In genomic region chr7:12258074-12258473, GRCh38 we compare ENCODE assay signal across 22 cellular contexts. TPM values are rescaled to one million over a fixed set of nuclear protein-coding genes. Genes with fewer than 3 reads are reported as not detected.
DNase-seq lines count a peak whose midpoint lies in the region; ATAC-seq, FAIRE-seq and TF ChIP-seq lines count a peak whose summit lies in the region.
"Had no signal": no experiment of that assay in that cellular context is flagged by ENCODE, and none has a peak within 500 bp of the region (broad histone marks: within the 10 kb centered on the region; RNA-seq: fewer than 3 reads in every experiment).

No MANE protein-coding gene starts in this region.

- no peaks in the 10 kb centered on the region for H3K27me3 ChIP-seq in left ventricle myocardium inferior (ENCODE audit: low read depth)
- no peaks in the 10 kb centered on the region for H3K27me3 ChIP-seq in Loucy (ENCODE audit: insufficient read depth, low read length, poor library complexity, severe bottlenecking)
- no peaks in the 10 kb centered on the region for H3K27me3 ChIP-seq in stomach
- H3K27me3 ChIP-seq: ascending aorta, neutrophil had no signal

- H3K4me1 Mint-ChIP-seq in activated T-cell treated with anti-CD3 and anti-CD28 coated beads, Interleukin-2, amount 50 U/mL, for 24 hours (ENCODE audit: low read depth): peaks cover 20% of the 10 kb centered on the region
- H3K4me1 Mint-ChIP-seq: memory B cell, T-helper 17 cell had no signal

- ATAC-seq in left cardiac atrium (no peak), left lobe of liver (peak; percentile 34)

- H3K27ac ChIP-seq in left ventricle myocardium inferior (replicated peaks) (no peak overlapping the region), stomach (peak overlapping the region in 1 of 5 donors; percentile 23)
- H3K27ac ChIP-seq: ascending aorta, neutrophil had no signal

- H3K79me2 ChIP-seq in Loucy (ENCODE audit: insufficient read depth, low read length): no peaks in the 10 kb centered on the region

- no peak overlapping the region for H3K9ac ChIP-seq in Loucy (ENCODE audit: low read depth, low read length, poor library complexity, severe bottlenecking)

- H3K4me2 ChIP-seq in Loucy (ENCODE audit: low read depth, low read length, poor library complexity, severe bottlenecking): peak overlapping the region; percentile 52

- TF ChIP-seq POLR2A in stomach (IDR thresholded peaks at IDR 0.05): no peak

- H3K9me2 ChIP-seq in Loucy (replicated peaks; ENCODE audit: low read depth, low read length): no peaks in the 10 kb centered on the region

- no peak for DNase-seq in left ventricle myocardium inferior
- DNase-seq in left cardiac atrium: no peak
- DNase-seq in left lobe of liver (ENCODE audit: low spot score): no peak
- no peak for DNase-seq in urothelium cell line (ENCODE audit: low spot score)
- DNase-seq in activated CD8-positive, alpha-beta memory T cell treated with anti-CD3 and anti-CD28 coated beads, Interleukin-2, amount 50 U/mL, for 48 hours: no peak
- no peak for DNase-seq in stomach
- no peak for DNase-seq in activated T-cell treated with anti-CD3 and anti-CD28 coated beads, Interleukin-2, amount 50 U/mL, for 24 hours
- DNase-seq: activated CD4-positive, alpha-beta T cell treated with anti-CD3 and anti-CD28 coated beads, Interleukin-2, amount 50 U/mL, for 1 hour; activated naive CD4-positive, alpha-beta T cell treated with anti-CD3 and anti-CD28 coated beads, Interleukin-2, amount 50 U/mL, for 16 hours; C1 segment of cervical spinal cord; caudate nucleus; GOT3; kidney; NCI-H1694; NCI-H526; stimulated activated CD4-positive, alpha-beta T cell treated with anti-CD3 and anti-CD28 coated beads, Interleukin-2, amount 100 ng/mL, for 24 hours; T-helper 17 cell had no signal

- WGBS in stomach, 5 donors: 93 to 99% (median 95%) methylated on average over 4 of the region's 4 CpGs

- no peaks in the 10 kb centered on the region for H4K20me1 ChIP-seq in Loucy (ENCODE audit: insufficient read depth, low read length, poor library complexity, severe bottlenecking)

- H3K4me1 ChIP-seq in left ventricle myocardium inferior (no peaks in the 10 kb centered on the region), Loucy (ENCODE audit: insufficient read depth, low read length, poor library complexity, severe bottlenecking) (no peaks in the 10 kb centered on the region), stomach (peaks cover 0 to 4% (median 0%) of the 10 kb centered on the region in 4 donors)
- H3K4me1 ChIP-seq: ascending aorta had no signal

- peak; percentile 74 for FAIRE-seq in urothelium cell line (lab: Jason Lieb, UNC)
- FAIRE-seq: G401.6, kidney had no signal

- H3K27ac Mint-ChIP-seq in activated T-cell treated with anti-CD3 and anti-CD28 coated beads, Interleukin-2, amount 50 U/mL, for 24 hours: no peak overlapping the region
- H3K27ac Mint-ChIP-seq: memory B cell, T-helper 17 cell had no signal

- H3K9me3 ChIP-seq in left ventricle myocardium inferior (replicated peaks) (peaks cover 16% of the 10 kb centered on the region), Loucy (ENCODE audit: insufficient read depth, low read depth, low read length) (no peaks in the 10 kb centered on the region), stomach (no peaks in the 10 kb centered on the region)
- H3K9me3 ChIP-seq: neutrophil had no signal

- no peaks in the 10 kb centered on the region for H3K27me3 Mint-ChIP-seq in activated T-cell treated with anti-CD3 and anti-CD28 coated beads, Interleukin-2, amount 50 U/mL, for 24 hours
- H3K27me3 Mint-ChIP-seq: memory B cell, T-helper 17 cell had no signal

- TF ChIP-seq CTCF in left ventricle myocardium inferior (IDR thresholded peaks at IDR 0.05; ENCODE audit: borderline replicate concordance) (no peak), Loucy (conservative IDR thresholded peaks at IDR 0.05; ENCODE audit: low read length) (no peak), stomach (IDR thresholded peaks at IDR 0.05) (no peak)

- peaks cover 3% of the 10 kb centered on the region for H3K9me3 Mint-ChIP-seq in activated T-cell treated with anti-CD3 and anti-CD28 coated beads, Interleukin-2, amount 50 U/mL, for 24 hours

- no peaks in the 10 kb centered on the region for H3F3A ChIP-seq in Loucy (ENCODE audit: low read depth)

- no peak for TF ChIP-seq EP300 in stomach (IDR thresholded peaks at IDR 0.05)

- no peaks in the 10 kb centered on the region for H3K36me3 Mint-ChIP-seq in activated T-cell treated with anti-CD3 and anti-CD28 coated beads, Interleukin-2, amount 50 U/mL, for 24 hours (ENCODE audit: low read depth)
- H3K36me3 Mint-ChIP-seq: memory B cell had no signal

- H3K4me3 ChIP-seq in left ventricle myocardium inferior (peak overlapping the region; percentile 34), Loucy (ENCODE audit: low read length, poor library complexity, severe bottlenecking) (peak overlapping the region; percentile 27), stomach (peak overlapping the region in 1 of 4 donors; percentile 4)
- H3K4me3 ChIP-seq: ascending aorta had no signal

- H2AFZ ChIP-seq in Loucy (ENCODE audit: low read length): peak overlapping the region; percentile 85

- intact Hi-C loops in left ventricle myocardium inferior (cut with micrococcal nuclease) (no loop called here), left cardiac atrium (cut with DNase I) (no loop called here), stomach (cut with DNase I; ENCODE audit: low total_unique reads) (no loop called here)

- no peak overlapping the region for H3K4me3 Mint-ChIP-seq in activated T-cell treated with anti-CD3 and anti-CD28 coated beads, Interleukin-2, amount 50 U/mL, for 24 hours
- H3K4me3 Mint-ChIP-seq: memory B cell, T-helper 17 cell had no signal

- H3K36me3 ChIP-seq in left ventricle myocardium inferior: no peaks in the 10 kb centered on the region
- no peaks in the 10 kb centered on the region for H3K36me3 ChIP-seq in Loucy (ENCODE audit: insufficient read depth, low read length)
- H3K36me3 ChIP-seq in stomach: no peaks in the 10 kb centered on the region
- H3K36me3 ChIP-seq: ascending aorta, neutrophil had no signal

RNA-seq across cellular contexts. Expression of gene TMEM106B, which starts 47.0 kb away (rescaled TPM):
- total RNA-seq in left ventricle myocardium inferior (60.3 TPM), left cardiac atrium (10 to 100 TPM; 43.3 to 48.2 TPM), left lobe of liver (27.1 TPM), stomach (10 to 100 TPM in 4 of 5 donors, 1 to 10 TPM in 1; 5.8 to 85.5 (median 72.3) TPM)
- 1 to 10 TPM; 5.0 to 9.6 (median 7.3) TPM for polyA plus RNA-seq in stomach
